ENCODE assay signal across 8 cellular contexts in genomic region chr18:21194871-21195771, GRCh38. TPM values are rescaled to one million over a fixed set of nuclear protein-coding genes. Genes with fewer than 3 reads are reported as not detected.
DNase-seq lines count a peak whose midpoint lies in the region; ATAC-seq and TF ChIP-seq lines count a peak whose summit lies in the region.

No MANE protein-coding gene starts in this region.

- ATAC-seq in GM19035 (IDR thresholded peaks at IDR 0.05; ENCODE audit: unreplicated experiment): peak; percentile 53
- ATAC-seq in GM21619 (IDR thresholded peaks at IDR 0.05; ENCODE audit: unreplicated experiment): no peak
- no peak for ATAC-seq in HG03139 (IDR thresholded peaks at IDR 0.05; ENCODE audit: unreplicated experiment)

- in situ Hi-C loops in astrocyte of the spinal cord (cut with HindIII; ENCODE audit: low sequenced_read_pairs): no loop called here

- DNase-seq in BE2C (no peak), NCI-H2196 (lab: John Stamatoyannopoulos, UW; ENCODE audit: unreplicated experiment) (peak; percentile 36), astrocyte of the spinal cord (ENCODE audit: low read depth, low spot score) (peak; percentile 51), left kidney (ENCODE audit: low read depth, low spot score) (peak; percentile 74)
- no peak for DNase-seq in stimulated activated CD4-positive, alpha-beta T cell treated with anti-CD3 and anti-CD28 coated beads, Interleukin-12 subunit alpha, Interleukin-12 subunit beta, amount 100 ng/mL, for 4 hours

- no peaks in the 10 kb centered on the region for H3K9me3 ChIP-seq in BE2C

- TF ChIP-seq CTCF in BE2C (IDR thresholded peaks at IDR 0.05; ENCODE audit: low read depth, low read length): peak; percentile 43
- TF ChIP-seq CTCF in astrocyte of the spinal cord (IDR thresholded peaks at IDR 0.05; ENCODE audit: low read depth, low read length): peak; percentile 59

- no peaks in the 10 kb centered on the region for H3K4me1 ChIP-seq in BE2C

- H3K36me3 ChIP-seq in BE2C: no peaks in the 10 kb centered on the region

- no peak overlapping the region for H3K4me3 ChIP-seq in BE2C (ENCODE audit: low read depth, low read length)
- no peak overlapping the region for H3K4me3 ChIP-seq in astrocyte of the spinal cord (ENCODE audit: low read depth, low read length)

- no peaks in the 10 kb centered on the region for H3K27me3 ChIP-seq in BE2C

RNA-seq across cellular contexts. Expression of gene GREB1L, which starts 46.9 kb away (rescaled TPM):
- 0.83 TPM for polyA plus RNA-seq in BE2C (2012; ENCODE audit: insufficient read depth, insufficient read length, low read depth)

Comparison
In these comparisons a context has a peak if more than half of its experiments do, and no peak if none do; other contexts are left out.
1. DNase-seq: peak in NCI-H2196 (single experiment), astrocyte of the spinal cord (single experiment) and left kidney (single experiment); none in BE2C (single experiment) and stimulated activated CD4-positive, alpha-beta T cell treated with anti-CD3 and anti-CD28 coated beads, Interleukin-12 subunit alpha, Interleukin-12 subunit beta, amount 100 ng/mL, for 4 hours (single experiment).